ENCODE assay signal across 8 cellular contexts in the genomic region with DNA sequence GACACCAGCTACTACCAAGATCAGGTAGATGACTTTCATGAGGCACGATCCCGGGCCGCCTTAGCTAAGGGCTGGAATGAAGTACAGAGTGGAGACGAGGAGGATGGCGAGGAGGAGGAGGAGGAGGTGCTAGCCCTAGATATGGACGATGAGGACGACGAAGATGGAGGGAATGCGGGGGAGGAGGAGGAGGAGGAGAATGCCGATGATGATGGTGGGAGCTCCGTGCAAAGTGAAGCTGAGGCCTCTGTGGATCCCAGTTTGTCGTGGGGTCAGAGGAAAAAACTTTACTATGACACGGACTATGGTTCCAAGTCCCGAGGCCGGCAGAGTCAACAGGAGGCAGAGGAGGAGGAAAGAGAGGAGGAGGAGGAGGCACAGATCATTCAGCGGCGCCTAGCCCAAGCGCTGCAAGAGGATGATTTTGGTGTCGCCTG. TPM values are rescaled to one million over a fixed set of nuclear protein-coding genes. Genes with fewer than 3 reads are reported as not detected.
DNase-seq lines count a peak whose midpoint lies in the region; TF ChIP-seq lines count a peak whose summit lies in the region.

No MANE protein-coding gene starts in this region.

- H3K4me3 ChIP-seq in GM23248, result peak overlapping the region; percentile 100
- H3K4me3 ChIP-seq in SU-DHL-6 (ENCODE audit: insufficient read depth, low read length, poor library complexity, severe bottlenecking), result peak overlapping the region; percentile 96
- H3K4me3 ChIP-seq in epithelial cell of esophagus (ENCODE audit: low read length), result peak overlapping the region; percentile 99

- H3K9ac ChIP-seq in GM23248, result peak overlapping the region; percentile 96
- peak overlapping the region; percentile 80 for H3K9ac ChIP-seq in SU-DHL-6 (ENCODE audit: low read length)

- in situ Hi-C loops in GM23248 (cut with MboI), result no loop called here

- H3K79me2 ChIP-seq in GM23248 (ENCODE audit: insufficient read depth), result peaks cover 54% of the 10 kb centered on the region
- peaks cover 39% of the 10 kb centered on the region for H3K79me2 ChIP-seq in SU-DHL-6 (ENCODE audit: insufficient read depth, low read length)

- peak overlapping the region; percentile 95 for H3K4me3 Mint-ChIP-seq in neural crest cell

- no peaks in the 10 kb centered on the region for H3K27me3 Mint-ChIP-seq in neural crest cell (ENCODE audit: low read depth)

- 0 to 2% methylated on average over 15 to 19 of the region's 19 CpGs for whole genome bisulfite sequencing in GM23248 (ENCODE audit: low coverage in 1 of 2, low lambda C conversion rate in 2 of 2, missing lambda C conversion rate in 2 of 2), 2 experiments

- peaks cover 15% of the 10 kb centered on the region for H3F3A ChIP-seq in GM23248 (ENCODE audit: insufficient read depth)
- H3F3A ChIP-seq in SU-DHL-6 (ENCODE audit: insufficient read depth), result peaks cover 2% of the 10 kb centered on the region; the same call in 1 of the 2 replicates

- H3K9me3 ChIP-seq in GM23248 (ENCODE audit: low read depth), result no peaks in the 10 kb centered on the region
- no peaks in the 10 kb centered on the region for H3K9me3 ChIP-seq in SU-DHL-6 (ENCODE audit: insufficient read depth, low read length)

- DNase-seq in AG20443 (ENCODE audit: low spot score) (peak; percentile 16), GM23248 (peak; percentile 54), epithelial cell of esophagus (ENCODE audit: low read depth) (peak; percentile 21), neural crest cell (ENCODE audit: low read depth, low spot score) (no peak), DMS153 treated with DMSO at 0.1 percent for 48 hours (lab: John Stamatoyannopoulos, UW; ENCODE audit: unreplicated experiment) (no peak), AML-193 (lab: John Stamatoyannopoulos, UW) (no peak)
- no peak for DNase-seq in central memory CD4-positive, alpha-beta T cell

- TF ChIP-seq CTCF in SU-DHL-6 (IDR thresholded peaks at IDR 0.05; ENCODE audit: insufficient read depth, low read length, poor library complexity, severe bottlenecking) (no peak), epithelial cell of esophagus (IDR thresholded peaks at IDR 0.05; ENCODE audit: insufficient read depth, low read depth, low read length, missing control alignments) (no peak), neural crest cell (conservative IDR thresholded peaks at IDR 0.05) (no peak)

- peaks cover 27% of the 10 kb centered on the region for H3K4me1 ChIP-seq in GM23248 (ENCODE audit: insufficient read depth)

- H3K27ac ChIP-seq in GM23248 (peak overlapping the region; percentile 97), SU-DHL-6 (ENCODE audit: low read depth, low read length) (peak overlapping the region; percentile 80)

- peak overlapping the region; percentile 98 for H3K27ac Mint-ChIP-seq in neural crest cell (ENCODE audit: unreplicated experiment)

- H3K27me3 ChIP-seq in GM23248 (replicated peaks; ENCODE audit: insufficient read depth) (no peaks in the 10 kb centered on the region), SU-DHL-6 (ENCODE audit: low read length) (no peaks in the 10 kb centered on the region)

- H3K9me3 Mint-ChIP-seq in neural crest cell, result no peaks in the 10 kb centered on the region

- peaks cover 4% of the 10 kb centered on the region for H3K36me3 Mint-ChIP-seq in neural crest cell (ENCODE audit: low read depth)

- H3K36me3 ChIP-seq in GM23248 (ENCODE audit: low read depth) (peaks cover 3% of the 10 kb centered on the region; the same call in 1 of the 2 replicates), SU-DHL-6 (ENCODE audit: low read length) (no peaks in the 10 kb centered on the region)

- H3K4me2 ChIP-seq in GM23248 (ENCODE audit: unreplicated experiment) (peak overlapping the region; percentile 95), SU-DHL-6 (ENCODE audit: low read depth, low read length, poor library complexity, severe bottlenecking) (peak overlapping the region; percentile 96)

- H2AFZ ChIP-seq in GM23248 (peak overlapping the region; percentile 99), SU-DHL-6 (ENCODE audit: low read depth, low read length, severe bottlenecking) (peak overlapping the region; percentile 56)

- H3K9me2 ChIP-seq in GM23248 (ENCODE audit: insufficient read depth) (no peaks in the 10 kb centered on the region), SU-DHL-6 (replicated peaks; ENCODE audit: insufficient read depth, low read length) (no peaks in the 10 kb centered on the region)

- H4K20me1 ChIP-seq in GM23248 (ENCODE audit: insufficient read depth) (no peaks in the 10 kb centered on the region; the same call in 1 of the 2 replicates), SU-DHL-6 (ENCODE audit: low read depth, low read length) (no peaks in the 10 kb centered on the region)

- peaks cover 37% of the 10 kb centered on the region for H3K4me1 Mint-ChIP-seq in neural crest cell

RNA-seq across cellular contexts. Expression of gene UTP3, which starts 0.5 kb away (rescaled TPM):
- 22.8 and 27.1 TPM in 2 replicates for total RNA-seq in GM23248 (2014; rRNA removed; shearing (Covaris generic))
- 17.8 and 19.2 TPM in 2 replicates for polyA plus RNA-seq in GM23248 (2016; fragmentation: Nextera tagmentation; extraction: Ambion mirVana)
- total RNA-seq in neural crest cell, result 29.5 and 30.1 TPM in 2 replicates

RNA-seq across cellular contexts. Expression of gene JCHAIN, which starts 22.5 kb away (rescaled TPM):
- total RNA-seq in GM23248 (2014; rRNA removed; shearing (Covaris generic)), result 2.3 and 3.0 TPM in 2 replicates
- 4.7 and 4.9 TPM in 2 replicates for polyA plus RNA-seq in GM23248 (2016; fragmentation: Nextera tagmentation; extraction: Ambion mirVana)
- total RNA-seq in neural crest cell, result not detected in 2 replicates

RNA-seq across cellular contexts. Expression of gene RUFY3, which starts 33.0 kb away (rescaled TPM):
- total RNA-seq in GM23248 (2014; rRNA removed; shearing (Covaris generic)), result 24.0 and 36.2 TPM in 2 replicates
- polyA plus RNA-seq in GM23248 (2016; fragmentation: Nextera tagmentation; extraction: Ambion mirVana), result 12.9 and 13.5 TPM in 2 replicates
- 87.7 and 98.8 TPM in 2 replicates for total RNA-seq in neural crest cell

Comparison
In these comparisons a context has a peak if more than half of its experiments do, and no peak if none do; other contexts are left out.
1. DNase-seq: peak in AG20443 (single experiment), GM23248 (single experiment) and epithelial cell of esophagus (single experiment); none in neural crest cell (single experiment), DMS153 treated with DMSO at 0.1 percent for 48 hours (single experiment), AML-193 (0 of 2) and central memory CD4-positive, alpha-beta T cell (single experiment).
2. Peak in every context shown above with its lines, with median percentiles within 50 percentile points of each other: H3K4me3 ChIP-seq.